1 cellular context compared by ENCODE assay signal in the genomic region with DNA sequence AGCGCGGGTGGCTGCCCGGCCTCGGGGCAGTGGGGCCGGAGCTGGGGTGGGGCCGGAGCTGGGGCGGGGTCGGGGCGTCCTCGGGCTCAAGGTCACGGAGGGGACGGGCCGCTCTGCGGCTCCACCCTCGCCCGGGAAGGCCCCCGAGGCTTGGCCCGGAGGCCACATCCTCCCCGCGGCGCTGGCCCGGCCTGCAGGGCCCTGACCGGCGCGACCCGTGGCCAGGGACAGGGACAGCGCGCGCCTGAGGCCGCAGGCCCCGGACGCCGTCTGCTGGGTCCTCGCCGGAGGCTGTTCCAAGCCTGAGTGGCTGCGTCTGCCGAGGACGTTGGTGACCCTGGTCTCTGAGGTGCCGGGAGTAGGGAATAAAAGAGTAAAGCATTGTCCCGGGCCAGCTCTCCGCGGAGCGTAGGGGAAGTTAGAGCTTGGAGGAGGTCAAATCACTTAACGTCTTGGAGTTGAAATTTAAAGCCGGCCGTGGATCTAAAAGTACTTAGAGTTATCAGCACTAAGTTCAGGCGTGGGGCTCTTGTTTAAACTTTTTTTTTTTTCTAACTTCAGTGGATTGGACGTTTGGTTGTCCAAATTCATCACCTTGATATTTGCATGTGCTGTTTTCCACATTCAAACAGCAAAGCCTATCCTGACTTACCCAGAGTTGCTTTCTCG.
TF ChIP-seq lines count a peak whose summit lies in the region.

No MANE protein-coding gene starts in this region.

TF ChIP-seq in K562, 482 proteins besides CTCF, POLR2A, EP300 and RAD21 (continued from another document):
- no peak for TF ChIP-seq ZNF318 (IDR thresholded peaks at IDR 0.05; ENCODE audit: borderline replicate concordance in 1 of 2, low read depth in 1 of 2)
- no peak for TF ChIP-seq ZNF695 (CRISPR knock-in tag; IDR thresholded peaks at IDR 0.05)
- peak; percentile 65 for TF ChIP-seq KDM5B (IDR thresholded peaks at IDR 0.05; ENCODE audit: insufficient replicate concordance, low read depth, low read length)
- TF ChIP-seq HNRNPUL1 (IDR thresholded peaks at IDR 0.05; ENCODE audit: low read length) = no peak
- TF ChIP-seq ZBTB12 (CRISPR knock-in tag; IDR thresholded peaks at IDR 0.05) = no peak
- TF ChIP-seq CAMTA2 (CRISPR knock-in tag; conservative IDR thresholded peaks at IDR 0.05) = no peak
- TF ChIP-seq POLR2AphosphoS5 (IDR thresholded peaks at IDR 0.05; ENCODE audit: control insufficient read depth, insufficient read depth, low read depth, low read length) = no peak; the same call in 1 of the 2 replicates
- TF ChIP-seq ZNF232 (CRISPR knock-in tag; IDR thresholded peaks at IDR 0.05) = no peak
- TF ChIP-seq SMAD2 (IDR thresholded peaks at IDR 0.05; ENCODE audit: low read depth, low read length) = no peak
- TF ChIP-seq PHB (CRISPR knock-in tag; IDR thresholded peaks at IDR 0.05) = no peak
- TF ChIP-seq STAT5A (IDR thresholded peaks at IDR 0.05; ENCODE audit: borderline replicate concordance, low read length) = no peak
- TF ChIP-seq ARID4B (CRISPR knock-in tag; IDR thresholded peaks at IDR 0.05) = no peak
- peak; percentile 50 for TF ChIP-seq E2F1 (CRISPR knock-in tag; IDR thresholded peaks at IDR 0.05)
- no peak for TF ChIP-seq CHCHD3 (CRISPR knock-in tag; IDR thresholded peaks at IDR 0.05)
